In genomic region chr6:43910638-43911353, GRCh38 we compare ENCODE assay signal across 1 cellular context.
TF ChIP-seq lines count a peak whose summit lies in the region.

No MANE protein-coding gene starts in this region.

TF ChIP-seq in K562, 482 proteins besides CTCF, POLR2A, EP300 and RAD21 (continued from another document and continues in another):
- TF ChIP-seq PBX2 (CRISPR knock-in tag; IDR thresholded peaks at IDR 0.05; ENCODE audit: low read depth) (no peak), PBX2 (tag; conservative IDR thresholded peaks at IDR 0.05; ENCODE audit: low read depth) (0 out of 2 replicates have a peak, but pooled peaks have one; percentile 5), TARDBP (IDR thresholded peaks at IDR 0.05) (peak; percentile 18; the same call in 1 of the 2 replicates), ZKSCAN8 (CRISPR knock-in tag; IDR thresholded peaks at IDR 0.05) (peak; percentile 84; the same call in 1 of the 2 replicates), HES1 (IDR thresholded peaks at IDR 0.05; ENCODE audit: low read depth) (peak; percentile 16; the same call in 1 of the 2 replicates), CHD7 (IDR thresholded peaks at IDR 0.05; ENCODE audit: low read depth, low read length) (no peak), ZNF57 (CRISPR knock-in tag; IDR thresholded peaks at IDR 0.05) (no peak), ZNF277 (CRISPR knock-in tag; IDR thresholded peaks at IDR 0.05; ENCODE audit: borderline replicate concordance) (no peak), E2F8 (IDR thresholded peaks at IDR 0.05; ENCODE audit: low read depth, partially characterized antibody) (peak; percentile 39), ZNF77 (CRISPR knock-in tag; IDR thresholded peaks at IDR 0.05) (no peak), ZNF174 (CRISPR knock-in tag; IDR thresholded peaks at IDR 0.05) (no peak), RREB1 (CRISPR knock-in tag; IDR thresholded peaks at IDR 0.05) (peak; percentile 84; the same call in 1 of the 2 replicates), FOXM1 (IDR thresholded peaks at IDR 0.05; ENCODE audit: low read depth) (no peak), FOXM1 (CRISPR knock-in tag; IDR thresholded peaks at IDR 0.05; ENCODE audit: low read depth) (no peak), NR3C1 (CRISPR knock-in tag; IDR thresholded peaks at IDR 0.05) (no peak), NONO (IDR thresholded peaks at IDR 0.05; ENCODE audit: low read depth in 2 of 2, low read length in 1 of 2) (no peak), ATF4 (CRISPR knock-in tag; IDR thresholded peaks at IDR 0.05) (peak; percentile 100), ZNF76 (CRISPR knock-in tag; IDR thresholded peaks at IDR 0.05; ENCODE audit: borderline replicate concordance) (peak; percentile 89), MED1 (CRISPR knock-in tag; IDR thresholded peaks at IDR 0.05; ENCODE audit: borderline replicate concordance) (no peak), SIX5 (IDR thresholded peaks at IDR 0.05; ENCODE audit: borderline replicate concordance in 1 of 2, insufficient read depth in 1 of 2, low read depth in 1 of 2, low read length in 2 of 2) (no peak)
- TF ChIP-seq, protein P1, sequence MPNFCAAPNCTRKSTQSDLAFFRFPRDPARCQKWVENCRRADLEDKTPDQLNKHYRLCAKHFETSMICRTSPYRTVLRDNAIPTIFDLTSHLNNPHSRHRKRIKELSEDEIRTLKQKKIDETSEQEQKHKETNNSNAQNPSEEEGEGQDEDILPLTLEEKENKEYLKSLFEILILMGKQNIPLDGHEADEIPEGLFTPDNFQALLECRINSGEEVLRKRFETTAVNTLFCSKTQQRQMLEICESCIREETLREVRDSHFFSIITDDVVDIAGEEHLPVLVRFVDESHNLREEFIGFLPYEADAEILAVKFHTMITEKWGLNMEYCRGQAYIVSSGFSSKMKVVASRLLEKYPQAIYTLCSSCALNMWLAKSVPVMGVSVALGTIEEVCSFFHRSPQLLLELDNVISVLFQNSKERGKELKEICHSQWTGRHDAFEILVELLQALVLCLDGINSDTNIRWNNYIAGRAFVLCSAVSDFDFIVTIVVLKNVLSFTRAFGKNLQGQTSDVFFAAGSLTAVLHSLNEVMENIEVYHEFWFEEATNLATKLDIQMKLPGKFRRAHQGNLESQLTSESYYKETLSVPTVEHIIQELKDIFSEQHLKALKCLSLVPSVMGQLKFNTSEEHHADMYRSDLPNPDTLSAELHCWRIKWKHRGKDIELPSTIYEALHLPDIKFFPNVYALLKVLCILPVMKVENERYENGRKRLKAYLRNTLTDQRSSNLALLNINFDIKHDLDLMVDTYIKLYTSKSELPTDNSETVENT (CRISPR knock-in tag; IDR thresholded peaks at IDR 0.05): no peak
